ENCODE assay signal across 1 cellular context in the genomic region with DNA sequence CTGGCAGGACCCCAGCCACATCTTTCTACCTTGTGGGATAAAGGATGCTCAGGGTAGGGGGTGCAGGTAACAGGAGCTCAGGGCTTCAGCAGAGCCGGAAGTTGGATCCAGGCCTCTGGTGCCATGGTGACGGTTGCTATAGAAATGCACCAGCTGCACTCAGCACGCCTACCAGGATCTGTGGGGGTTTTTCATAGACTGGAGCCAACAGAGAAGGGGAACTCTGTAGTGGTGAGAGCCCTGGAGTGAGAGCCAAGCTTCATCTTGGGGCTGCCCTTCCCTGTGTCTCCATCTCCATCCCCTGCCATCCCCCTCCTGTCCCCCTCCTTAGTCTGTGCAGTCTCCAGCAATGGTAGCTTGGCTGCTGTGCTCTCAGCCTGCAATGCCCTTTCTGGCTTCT.
TF ChIP-seq lines count a peak whose summit lies in the region.

No MANE protein-coding gene starts in this region.

TF ChIP-seq in GM23338, 12 proteins besides CTCF, POLR2A, EP300 and RAD21 (continued from another document):
- TF ChIP-seq, protein P1, sequence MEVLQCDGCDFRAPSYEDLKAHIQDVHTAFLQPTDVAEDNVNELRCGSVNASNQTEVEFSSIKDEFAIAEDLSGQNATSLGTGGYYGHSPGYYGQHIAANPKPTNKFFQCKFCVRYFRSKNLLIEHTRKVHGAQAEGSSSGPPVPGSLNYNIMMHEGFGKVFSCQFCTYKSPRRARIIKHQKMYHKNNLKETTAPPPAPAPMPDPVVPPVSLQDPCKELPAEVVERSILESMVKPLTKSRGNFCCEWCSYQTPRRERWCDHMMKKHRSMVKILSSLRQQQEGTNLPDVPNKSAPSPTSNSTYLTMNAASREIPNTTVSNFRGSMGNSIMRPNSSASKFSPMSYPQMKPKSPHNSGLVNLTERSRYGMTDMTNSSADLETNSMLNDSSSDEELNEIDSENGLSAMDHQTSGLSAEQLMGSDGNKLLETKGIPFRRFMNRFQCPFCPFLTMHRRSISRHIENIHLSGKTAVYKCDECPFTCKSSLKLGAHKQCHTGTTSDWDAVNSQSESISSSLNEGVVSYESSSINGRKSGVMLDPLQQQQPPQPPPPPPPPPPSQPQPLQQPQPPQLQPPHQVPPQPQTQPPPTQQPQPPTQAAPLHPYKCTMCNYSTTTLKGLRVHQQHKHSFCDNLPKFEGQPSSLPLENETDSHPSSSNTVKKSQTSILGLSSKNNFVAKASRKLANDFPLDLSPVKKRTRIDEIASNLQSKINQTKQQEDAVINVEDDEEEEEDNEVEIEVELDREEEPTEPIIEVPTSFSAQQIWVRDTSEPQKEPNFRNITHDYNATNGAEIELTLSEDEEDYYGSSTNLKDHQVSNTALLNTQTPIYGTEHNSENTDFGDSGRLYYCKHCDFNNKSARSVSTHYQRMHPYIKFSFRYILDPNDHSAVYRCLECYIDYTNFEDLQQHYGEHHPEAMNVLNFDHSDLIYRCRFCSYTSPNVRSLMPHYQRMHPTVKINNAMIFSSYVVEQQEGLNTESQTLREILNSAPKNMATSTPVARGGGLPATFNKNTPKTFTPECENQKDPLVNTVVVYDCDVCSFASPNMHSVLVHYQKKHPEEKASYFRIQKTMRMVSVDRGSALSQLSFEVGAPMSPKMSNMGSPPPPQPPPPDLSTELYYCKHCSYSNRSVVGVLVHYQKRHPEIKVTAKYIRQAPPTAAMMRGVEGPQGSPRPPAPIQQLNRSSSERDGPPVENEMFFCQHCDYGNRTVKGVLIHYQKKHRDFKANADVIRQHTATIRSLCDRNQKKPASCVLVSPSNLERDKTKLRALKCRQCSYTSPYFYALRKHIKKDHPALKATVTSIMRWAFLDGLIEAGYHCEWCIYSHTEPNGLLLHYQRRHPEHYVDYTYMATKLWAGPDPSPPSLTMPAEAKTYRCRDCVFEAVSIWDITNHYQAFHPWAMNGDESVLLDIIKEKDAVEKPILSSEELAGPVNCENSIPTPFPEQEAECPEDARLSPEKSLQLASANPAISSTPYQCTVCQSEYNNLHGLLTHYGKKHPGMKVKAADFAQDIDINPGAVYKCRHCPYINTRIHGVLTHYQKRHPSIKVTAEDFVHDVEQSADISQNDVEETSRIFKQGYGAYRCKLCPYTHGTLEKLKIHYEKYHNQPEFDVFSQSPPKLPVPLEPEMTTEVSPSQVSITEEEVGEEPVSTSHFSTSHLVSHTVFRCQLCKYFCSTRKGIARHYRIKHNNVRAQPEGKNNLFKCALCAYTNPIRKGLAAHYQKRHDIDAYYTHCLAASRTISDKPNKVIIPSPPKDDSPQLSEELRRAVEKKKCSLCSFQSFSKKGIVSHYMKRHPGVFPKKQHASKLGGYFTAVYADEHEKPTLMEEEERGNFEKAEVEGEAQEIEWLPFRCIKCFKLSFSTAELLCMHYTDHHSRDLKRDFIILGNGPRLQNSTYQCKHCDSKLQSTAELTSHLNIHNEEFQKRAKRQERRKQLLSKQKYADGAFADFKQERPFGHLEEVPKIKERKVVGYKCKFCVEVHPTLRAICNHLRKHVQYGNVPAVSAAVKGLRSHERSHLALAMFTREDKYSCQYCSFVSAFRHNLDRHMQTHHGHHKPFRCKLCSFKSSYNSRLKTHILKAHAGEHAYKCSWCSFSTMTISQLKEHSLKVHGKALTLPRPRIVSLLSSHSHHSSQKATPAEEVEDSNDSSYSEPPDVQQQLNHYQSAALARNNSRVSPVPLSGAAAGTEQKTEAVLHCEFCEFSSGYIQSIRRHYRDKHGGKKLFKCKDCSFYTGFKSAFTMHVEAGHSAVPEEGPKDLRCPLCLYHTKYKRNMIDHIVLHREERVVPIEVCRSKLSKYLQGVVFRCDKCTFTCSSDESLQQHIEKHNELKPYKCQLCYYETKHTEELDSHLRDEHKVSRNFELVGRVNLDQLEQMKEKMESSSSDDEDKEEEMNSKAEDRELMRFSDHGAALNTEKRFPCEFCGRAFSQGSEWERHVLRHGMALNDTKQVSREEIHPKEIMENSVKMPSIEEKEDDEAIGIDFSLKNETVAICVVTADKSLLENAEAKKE (CRISPR knock-in tag; IDR thresholded peaks at IDR 0.05), result no peak
- TF ChIP-seq CREB1 (CRISPR knock-in tag; IDR thresholded peaks at IDR 0.05; ENCODE audit: low read depth), result no peak
- TF ChIP-seq POLR2AphosphoS5 (IDR thresholded peaks at IDR 0.05; ENCODE audit: low read depth), result no peak
- TF ChIP-seq ZNF114 (CRISPR knock-in tag; IDR thresholded peaks at IDR 0.05), result no peak
- TF ChIP-seq EZH2phosphoT487 (IDR thresholded peaks at IDR 0.05; ENCODE audit: unreplicated experiment), result no peak
- TF ChIP-seq, protein P2, sequence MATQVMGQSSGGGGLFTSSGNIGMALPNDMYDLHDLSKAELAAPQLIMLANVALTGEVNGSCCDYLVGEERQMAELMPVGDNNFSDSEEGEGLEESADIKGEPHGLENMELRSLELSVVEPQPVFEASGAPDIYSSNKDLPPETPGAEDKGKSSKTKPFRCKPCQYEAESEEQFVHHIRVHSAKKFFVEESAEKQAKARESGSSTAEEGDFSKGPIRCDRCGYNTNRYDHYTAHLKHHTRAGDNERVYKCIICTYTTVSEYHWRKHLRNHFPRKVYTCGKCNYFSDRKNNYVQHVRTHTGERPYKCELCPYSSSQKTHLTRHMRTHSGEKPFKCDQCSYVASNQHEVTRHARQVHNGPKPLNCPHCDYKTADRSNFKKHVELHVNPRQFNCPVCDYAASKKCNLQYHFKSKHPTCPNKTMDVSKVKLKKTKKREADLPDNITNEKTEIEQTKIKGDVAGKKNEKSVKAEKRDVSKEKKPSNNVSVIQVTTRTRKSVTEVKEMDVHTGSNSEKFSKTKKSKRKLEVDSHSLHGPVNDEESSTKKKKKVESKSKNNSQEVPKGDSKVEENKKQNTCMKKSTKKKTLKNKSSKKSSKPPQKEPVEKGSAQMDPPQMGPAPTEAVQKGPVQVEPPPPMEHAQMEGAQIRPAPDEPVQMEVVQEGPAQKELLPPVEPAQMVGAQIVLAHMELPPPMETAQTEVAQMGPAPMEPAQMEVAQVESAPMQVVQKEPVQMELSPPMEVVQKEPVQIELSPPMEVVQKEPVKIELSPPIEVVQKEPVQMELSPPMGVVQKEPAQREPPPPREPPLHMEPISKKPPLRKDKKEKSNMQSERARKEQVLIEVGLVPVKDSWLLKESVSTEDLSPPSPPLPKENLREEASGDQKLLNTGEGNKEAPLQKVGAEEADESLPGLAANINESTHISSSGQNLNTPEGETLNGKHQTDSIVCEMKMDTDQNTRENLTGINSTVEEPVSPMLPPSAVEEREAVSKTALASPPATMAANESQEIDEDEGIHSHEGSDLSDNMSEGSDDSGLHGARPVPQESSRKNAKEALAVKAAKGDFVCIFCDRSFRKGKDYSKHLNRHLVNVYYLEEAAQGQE (IDR thresholded peaks at IDR 0.05; ENCODE audit: unreplicated experiment), result no peak
- no peak for TF ChIP-seq JUNB (IDR thresholded peaks at IDR 0.05; ENCODE audit: unreplicated experiment)
- no peak for TF ChIP-seq EZH2 (IDR thresholded peaks at IDR 0.05; ENCODE audit: low read depth, unreplicated experiment)
- no peak for TF ChIP-seq ZNF331 (CRISPR knock-in tag; IDR thresholded peaks at IDR 0.05; ENCODE audit: low read depth)
- TF ChIP-seq NANOG (IDR thresholded peaks at IDR 0.05; ENCODE audit: borderline replicate concordance), result no peak
